19 cellular contexts compared by ENCODE assay signal in the genomic region with DNA sequence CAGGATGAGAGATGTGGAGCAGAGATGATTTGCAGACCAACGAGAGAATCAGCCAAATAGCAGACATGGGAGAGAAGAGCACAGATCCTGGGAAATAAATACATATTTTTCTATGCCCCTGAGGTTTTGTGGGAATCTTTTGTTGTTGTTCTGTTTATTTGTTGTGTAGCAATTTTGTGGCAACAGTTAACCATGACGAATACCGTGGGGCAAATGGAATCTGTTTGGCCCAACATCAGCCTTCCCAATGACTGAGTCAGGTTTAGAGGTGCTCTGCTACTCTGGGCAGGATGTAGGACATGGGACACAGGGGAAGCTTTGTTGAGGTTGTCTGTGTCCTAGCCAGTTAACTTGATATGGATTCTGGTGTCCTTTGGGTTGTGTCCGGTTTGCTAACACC. TPM values are rescaled to one million over a fixed set of nuclear protein-coding genes. Genes with fewer than 3 reads are reported as not detected.
DNase-seq lines count a peak whose midpoint lies in the region; ATAC-seq lines count a peak whose summit lies in the region.
"Had no signal": no experiment of that assay in that cellular context is flagged by ENCODE, and none has a peak within 500 bp of the region (broad histone marks: within the 10 kb centered on the region; RNA-seq: fewer than 3 reads in every experiment).

No MANE protein-coding gene starts in this region.

- H3K27ac ChIP-seq in HUES64 (ENCODE audit: low read depth, low read length): 0 out of 2 replicates have a peak overlapping the region, but pooled peaks have one; percentile 14
- H3K27ac ChIP-seq in CD8-positive, alpha-beta memory T cell (ENCODE audit: low read depth, low read length): no peak overlapping the region
- H3K27ac ChIP-seq: A549 had no signal

- H3K36me3 Mint-ChIP-seq in CD8-positive, alpha-beta memory T cell: peaks cover 0 to 5% (median 0%) of the 10 kb centered on the region in 3 donors
- H3K36me3 Mint-ChIP-seq: CD14-positive monocyte had no signal

- peaks cover 24 to 74% of the 10 kb centered on the region in 2 donors for H3K27me3 Mint-ChIP-seq in CD8-positive, alpha-beta memory T cell

- WGBS in HUES64: 86% methylated on average over 4 of the region's 4 CpGs

- H3K4me3 Mint-ChIP-seq in CD8-positive, alpha-beta memory T cell: no peak overlapping the region
- H3K4me3 Mint-ChIP-seq: CD14-positive monocyte, IgD-negative memory B cell had no signal

- no peaks in the 10 kb centered on the region for H3K27me3 ChIP-seq in HUES64 (ENCODE audit: insufficient read depth, low read length)
- no peaks in the 10 kb centered on the region for H3K27me3 ChIP-seq in CD8-positive, alpha-beta memory T cell (ENCODE audit: insufficient read depth, low read length, poor library complexity, severe bottlenecking)

- ATAC-seq in HG02642 (IDR thresholded peaks at IDR 0.05; ENCODE audit: poor library complexity, unreplicated experiment): no peak
- ATAC-seq: A549 had no signal

- peak overlapping the region; percentile 27; the same call in 1 of the 2 replicates for H3K9ac ChIP-seq in HUES64 (ENCODE audit: low read depth, low read length)

- peaks cover 28% of the 10 kb centered on the region for H3K4me1 ChIP-seq in HUES64 (ENCODE audit: insufficient read depth, low read length)
- no peaks in the 10 kb centered on the region for H3K4me1 ChIP-seq in CD8-positive, alpha-beta memory T cell (ENCODE audit: insufficient read depth, low read length)
- H3K4me1 ChIP-seq: A549 had no signal

- H3K9me3 ChIP-seq in HUES64 (ENCODE audit: insufficient read depth, low read depth, low read length): peaks cover 6% of the 10 kb centered on the region
- H3K9me3 ChIP-seq in CD8-positive, alpha-beta memory T cell (ENCODE audit: low read length): no peaks in the 10 kb centered on the region

- no peak overlapping the region for H3K4me3 ChIP-seq in HUES64 (ENCODE audit: low read length)
- H3K4me3 ChIP-seq in CD8-positive, alpha-beta memory T cell (ENCODE audit: low read length): no peak overlapping the region
- H3K4me3 ChIP-seq: A549 had no signal

- H3K27ac Mint-ChIP-seq in CD8-positive, alpha-beta memory T cell: no peak overlapping the region
- H3K27ac Mint-ChIP-seq: CD14-positive monocyte, IgD-negative memory B cell had no signal

- POLR2A ChIA-PET in CD8-positive, alpha-beta memory T cell (lab: Charles Lee): no interaction called here

- H3K9me3 Mint-ChIP-seq in CD8-positive, alpha-beta memory T cell: peaks cover 3 to 8% (median 3%) of the 10 kb centered on the region in 5 donors

- no peaks in the 10 kb centered on the region for H3K36me3 ChIP-seq in HUES64 (ENCODE audit: insufficient read depth, low read length)
- no peaks in the 10 kb centered on the region for H3K36me3 ChIP-seq in CD8-positive, alpha-beta memory T cell (ENCODE audit: insufficient read depth, low read length)

- DNase-seq in EL (peak; percentile 7), ecto neural progenitor cell (ENCODE audit: low spot score) (peak; percentile 12), myocyte (ENCODE audit: low read depth) (peak; percentile 44), cerebellar nuclear complex (lab: John Stamatoyannopoulos, UW) (no peak)
- no peak for DNase-seq in CD8-positive, alpha-beta memory T cell
- DNase-seq: AML-193, NCI-H1417, NCI-H187 treated with DMSO at 0.1 percent for 48 hours, NCI-H345, NCI-H69, RPMI8226, SIG-M5 had no signal

- CTCF ChIA-PET in CD8-positive, alpha-beta memory T cell (lab: Charles Lee): no interaction called here

- no peaks in the 10 kb centered on the region for H3K4me1 Mint-ChIP-seq in CD8-positive, alpha-beta memory T cell
- H3K4me1 Mint-ChIP-seq: CD14-positive monocyte, IgD-negative memory B cell had no signal

RNA-seq across cellular contexts. Expression of gene SLC2A10, which starts 7.9 kb away (rescaled TPM):
- polyA plus RNA-seq in HUES64 (2013, experiment 1 of 2): 5.2 TPM
- 7.5 TPM for polyA plus RNA-seq in HUES64 (2013, experiment 2 of 2)
- 25.7 and 25.9 TPM in 2 replicates for total RNA-seq in myocyte
- 16.1 TPM for polyA plus RNA-seq in myocyte (2012)
- total RNA-seq in CD8-positive, alpha-beta memory T cell: not detected
- polyA plus RNA-seq in CD8-positive, alpha-beta memory T cell: 0.05 TPM
- total RNA-seq: OCI-LY7 had no signal
- polyA plus RNA-seq: CD14-positive monocyte, IgD-negative memory B cell had no signal

RNA-seq across cellular contexts. Expression of gene TP53RK, which starts 12.3 kb away (rescaled TPM):
- polyA plus RNA-seq in HUES64 (2013, experiment 1 of 2): 13.9 TPM
- 13.9 TPM for polyA plus RNA-seq in HUES64 (2013, experiment 2 of 2)
- 26.5 and 32.3 TPM in 2 replicates for total RNA-seq in myocyte
- 9.7 TPM for polyA plus RNA-seq in myocyte (2012)
- 10 to 100 TPM; 16.6 to 17.4 TPM for total RNA-seq in CD8-positive, alpha-beta memory T cell
- polyA plus RNA-seq in CD8-positive, alpha-beta memory T cell: 14.1 TPM

RNA-seq across cellular contexts. Expression of gene SLC13A3, which starts 50.3 kb away (rescaled TPM):
- 3.8 TPM for polyA plus RNA-seq in HUES64 (2013, experiment 1 of 2)
- polyA plus RNA-seq in HUES64 (2013, experiment 2 of 2): 3.6 TPM
- total RNA-seq in myocyte: 0.36 and 0.59 TPM in 2 replicates
- 0.64 TPM for polyA plus RNA-seq in myocyte (2012)
- total RNA-seq in CD8-positive, alpha-beta memory T cell: under 1 TPM in 1 of 2 experiments, not detected in 1; 0.11 TPM
- not detected for polyA plus RNA-seq in CD8-positive, alpha-beta memory T cell
- total RNA-seq: HT-29, OCI-LY7 had no signal
- polyA plus RNA-seq: CD14-positive monocyte, IgD-negative memory B cell had no signal

Comparison
In these comparisons a context has a peak if more than half of its experiments do, and no peak if none do; other contexts are left out.
1. DNase-seq: peak in EL (single experiment), ecto neural progenitor cell (single experiment) and myocyte (single experiment); none in CD8-positive, alpha-beta memory T cell (0 of 5) and cerebellar nuclear complex (0 of 2).
2. RNA of gene SLC2A10, which starts 7.9 kb away (total RNA-seq): 25.7 to 25.9 TPM in myocyte; not detected in CD8-positive, alpha-beta memory T cell; every median in the first group is over 10 times any median in the second.